1 cellular context compared by ENCODE assay signal in the genomic region with DNA sequence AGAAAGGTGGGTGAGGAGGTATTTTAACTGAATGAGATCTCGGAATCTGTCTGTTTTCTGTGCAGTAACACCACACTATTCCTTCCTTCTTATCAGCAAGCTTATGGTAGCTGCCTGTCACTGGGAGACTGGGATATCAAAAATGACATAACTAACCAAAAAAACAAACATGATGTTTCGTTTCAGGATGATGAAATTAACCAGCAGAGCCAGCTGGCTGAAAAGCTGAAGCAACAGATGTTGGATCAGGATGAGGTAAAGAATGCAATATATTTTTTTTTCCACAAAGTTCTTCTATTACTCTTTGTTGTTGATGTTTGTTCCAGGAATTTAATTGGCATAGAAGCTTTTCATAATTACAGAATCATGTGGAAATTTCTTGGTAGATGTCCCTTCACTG.
TF ChIP-seq lines count a peak whose summit lies in the region.

No MANE protein-coding gene starts in this region.

TF ChIP-seq in WTC11, 78 proteins besides CTCF, POLR2A, EP300 and RAD21 (continued from another document):
- TF ChIP-seq NFATC4 (CRISPR knock-in tag; IDR thresholded peaks at IDR 0.05), result no peak
- no peak for TF ChIP-seq SOX15 (CRISPR knock-in tag; IDR thresholded peaks at IDR 0.05)
